12 cellular contexts compared by ENCODE assay signal in genomic region chr12:55982319-55982936, GRCh38. TPM values are rescaled to one million over a fixed set of nuclear protein-coding genes. Genes with fewer than 3 reads are reported as not detected.
A peak's percentile ranks its signal among the peaks of the same experiment; 100 is the strongest.
DNase-seq lines count a peak whose midpoint lies in the region; ATAC-seq and TF ChIP-seq lines count a peak whose summit lies in the region.
"Had no signal": no experiment of that assay in that cellular context is flagged by ENCODE, and none has a peak within 500 bp of the region (broad histone marks: within the 10 kb centered on the region; RNA-seq: fewer than 3 reads in every experiment).

No MANE protein-coding gene starts in this region.

- no peaks in the 10 kb centered on the region for H3K9me3 ChIP-seq in heart left ventricle

- WGBS in heart left ventricle, 4 donors, result 60 to 74% (median 64%) methylated on average over 3 of the region's 3 CpGs

- H3K27me3 ChIP-seq in heart left ventricle, result no peaks in the 10 kb centered on the region

- DNase-seq in kidney glomerular epithelial cell (lab: John Stamatoyannopoulos, UW) (peak; percentile 87), cortex of kidney (lab: John Stamatoyannopoulos, UW) (no peak), heart left ventricle (no peak)
- DNase-seq in stimulated activated CD4-positive, alpha-beta T cell treated with anti-CD3 and anti-CD28 coated beads, Interleukin-4, amount 100 ng/mL, for 1 hour, result no peak
- DNase-seq: activated CD8-positive, alpha-beta memory T cell treated with anti-CD3 and anti-CD28 coated beads, Interleukin-2, amount 50 U/mL, for 48 hours; NCI-H1436 treated with DMSO at 0.1 percent for 48 hours had no signal

- peaks cover 0 to 27% (median 4%) of the 10 kb centered on the region in 12 donors for H3K4me1 ChIP-seq in heart left ventricle

- no peak for TF ChIP-seq CTCF in heart left ventricle (IDR thresholded peaks at IDR 0.05)

- no peak overlapping the region for H3K4me3 ChIP-seq in heart left ventricle

- ATAC-seq in GM18505 (IDR thresholded peaks at IDR 0.05; ENCODE audit: unreplicated experiment), result peak; percentile 86
- ATAC-seq in GM21619 (IDR thresholded peaks at IDR 0.05; ENCODE audit: unreplicated experiment), result peak; percentile 86
- peak; percentile 85 for ATAC-seq in HG03565 (IDR thresholded peaks at IDR 0.05; ENCODE audit: unreplicated experiment)
- ATAC-seq in HG02798 (IDR thresholded peaks at IDR 0.05; ENCODE audit: poor library complexity, unreplicated experiment), result no peak
- ATAC-seq in heart left ventricle, result no peak
- ATAC-seq: natural killer cell treated with Interleukin-12 subunit alpha and Interleukin-12 subunit beta and Interleukin-15 and Interleukin-18, amount 100 ng/mL, for 72 hours; Right ventricle myocardium inferior had no signal

- peaks cover 0 to 82% (median 64%) of the 10 kb centered on the region in 9 donors for H3K36me3 ChIP-seq in heart left ventricle

- TF ChIP-seq POLR2A in GM18505 (IDR thresholded peaks at IDR 0.05; ENCODE audit: borderline replicate concordance, extremely low read depth, insufficient read depth, insufficient read length) (no peak), heart left ventricle (IDR thresholded peaks at IDR 0.05) (no peak)

- intact Hi-C loops in heart left ventricle (cut with DNase I), result no loop called here

- no peak overlapping the region for H3K27ac ChIP-seq in heart left ventricle

RNA-seq across cellular contexts. Expression of gene RAB5B, which starts 8.6 kb away (rescaled TPM):
- 100 to 1,000 TPM in 8 of 9 donors, 10 to 100 TPM in 1; 97.5 to 135 (median 119) TPM for total RNA-seq in heart left ventricle
- polyA plus RNA-seq in heart left ventricle, result 10 to 100 TPM; 57.5 to 86.5 TPM

RNA-seq across cellular contexts. Expression of gene SUOX, which starts 14.6 kb away (rescaled TPM):
- total RNA-seq in heart left ventricle, result 10 to 100 TPM; 25.0 to 59.5 (median 32.0) TPM
- polyA plus RNA-seq in heart left ventricle, result 10 to 100 TPM; 26.2 to 28.6 TPM

RNA-seq across cellular contexts. Expression of gene CDK2, which starts 15.8 kb away (rescaled TPM):
- total RNA-seq in heart left ventricle, result 10 to 100 TPM in 6 of 9 donors, 1 to 10 TPM in 3; 3.7 to 16.7 (median 11.3) TPM
- polyA plus RNA-seq in heart left ventricle, result 10 to 100 TPM in 1 of 2 donors, 1 to 10 TPM in 1; 4.1 to 23.5 TPM

RNA-seq across cellular contexts. Expression of gene PMEL, which starts 16.6 kb away (rescaled TPM):
- total RNA-seq in heart left ventricle, result 1 to 10 TPM in 3 of 9 donors, under 1 TPM in 5, not detected in 1; 0.56 to 1.3 (median 0.73) TPM
- under 1 TPM; 0.23 to 0.49 TPM for polyA plus RNA-seq in heart left ventricle
- total RNA-seq: Right ventricle myocardium inferior had no signal

RNA-seq across cellular contexts. Expression of gene IKZF4, which starts 38.4 kb away (rescaled TPM):
- total RNA-seq in heart left ventricle, result 10 to 100 TPM in 1 of 9 donors, 1 to 10 TPM in 8; 4.3 to 10.3 (median 6.9) TPM
- 1 to 10 TPM; 2.6 to 3.2 TPM for polyA plus RNA-seq in heart left ventricle

Comparison
In these comparisons a context has a peak if more than half of its experiments do, and no peak if none do; other contexts are left out.
1. ATAC-seq: peak in GM18505 (single experiment), GM21619 (single experiment) and HG03565 (single experiment); none in HG02798 (single experiment) and heart left ventricle (0 of 4).